1 cellular context compared by ENCODE assay signal in the genomic region with DNA sequence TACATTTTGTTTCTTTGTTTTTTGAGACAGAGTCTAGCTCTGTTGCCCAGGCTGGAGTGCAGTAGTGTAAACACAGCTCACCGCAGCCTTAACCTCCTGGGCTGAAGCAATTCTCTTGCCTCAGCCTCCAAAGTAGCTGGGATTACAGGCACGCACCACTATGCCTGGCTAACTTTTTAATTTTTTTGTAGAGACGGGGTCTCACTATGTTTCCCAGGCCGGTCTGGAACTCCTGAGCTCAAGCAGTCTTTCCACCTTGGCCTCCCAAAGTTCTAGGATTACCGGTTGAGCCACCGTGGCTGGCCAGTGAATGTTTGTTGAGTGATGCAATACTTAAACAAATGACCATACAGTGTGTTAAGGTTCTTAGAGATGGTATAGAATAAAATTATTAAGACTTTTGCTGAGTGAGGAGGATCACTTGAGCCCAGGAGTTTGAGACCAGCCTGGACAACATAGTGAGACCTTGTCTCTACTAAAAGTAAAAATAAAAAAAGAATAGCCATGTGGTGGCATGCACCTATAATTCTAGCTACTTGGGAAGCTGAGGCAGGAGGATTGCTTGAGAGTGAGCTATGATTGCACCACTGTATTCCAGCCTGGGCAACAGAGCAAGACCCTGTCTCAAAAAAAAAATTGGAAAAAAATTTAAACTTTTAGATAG.
A peak's percentile ranks its signal among the peaks of the same experiment; 100 is the strongest.
TF ChIP-seq lines count a peak whose summit lies in the region.

No MANE protein-coding gene starts in this region.

TF ChIP-seq in WTC11, 78 proteins besides CTCF, POLR2A, EP300 and RAD21:
- no peak for TF ChIP-seq USF1 (CRISPR knock-in tag; IDR thresholded peaks at IDR 0.05)
- no peak for TF ChIP-seq ZNF138 (CRISPR knock-in tag; conservative IDR thresholded peaks at IDR 0.05)
- peak; percentile 98 for TF ChIP-seq GABPB1 (CRISPR knock-in tag; IDR thresholded peaks at IDR 0.05)
